9 cellular contexts compared by ENCODE assay signal in the genomic region with DNA sequence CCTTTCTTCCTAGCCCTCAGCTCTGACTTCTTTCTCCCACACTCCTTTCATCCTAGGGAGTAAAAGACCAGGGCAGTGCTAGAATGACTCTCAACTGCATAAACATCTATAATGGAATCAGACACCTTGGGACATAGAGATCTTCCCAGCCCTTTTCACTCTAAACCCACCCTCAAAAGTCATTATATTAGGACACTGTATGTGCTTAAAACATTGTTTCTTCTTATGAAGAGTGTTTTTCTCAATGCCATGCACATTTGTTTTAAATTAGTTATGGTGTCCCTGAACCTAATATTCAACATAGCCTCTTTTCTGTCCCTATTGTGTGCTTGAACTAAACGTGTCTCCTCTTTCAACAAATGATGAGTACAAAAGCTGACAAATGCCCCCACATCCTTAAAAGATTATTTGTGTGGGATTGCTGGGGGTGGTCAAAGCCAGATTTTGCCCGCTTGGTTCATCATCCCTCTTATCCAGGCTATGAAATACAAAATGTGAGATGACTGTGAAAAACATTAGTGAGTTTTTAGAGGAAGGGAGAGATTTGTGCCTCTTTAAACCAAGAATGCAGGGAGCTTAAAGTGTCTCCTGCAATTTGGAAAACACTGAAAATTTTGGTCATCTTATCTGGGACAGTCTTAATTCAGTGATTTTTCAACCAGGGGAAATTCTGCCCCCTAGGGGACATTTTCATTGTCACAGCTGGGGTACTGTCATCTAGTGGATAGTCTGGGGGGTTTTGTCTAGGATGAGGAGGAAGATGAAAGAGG. TPM values are rescaled to one million over a fixed set of nuclear protein-coding genes. Genes with fewer than 3 reads are reported as not detected.
DNase-seq lines count a peak whose midpoint lies in the region; ATAC-seq and TF ChIP-seq lines count a peak whose summit lies in the region.
"Had no signal": no experiment of that assay in that cellular context is flagged by ENCODE, and none has a peak within 500 bp of the region (broad histone marks: within the 10 kb centered on the region; RNA-seq: fewer than 3 reads in every experiment).

No MANE protein-coding gene starts in this region.

- no peaks in the 10 kb centered on the region for H3K9me2 ChIP-seq in hepatocyte (replicated peaks; ENCODE audit: insufficient read depth)

- no peaks in the 10 kb centered on the region for H3K79me2 ChIP-seq in hepatocyte

- TF ChIP-seq CTCF in hepatocyte (IDR thresholded peaks at IDR 0.05; ENCODE audit: poor library complexity), result peak; percentile 47

- H4K20me1 ChIP-seq in hepatocyte (ENCODE audit: insufficient read depth, poor library complexity, severe bottlenecking), result no peaks in the 10 kb centered on the region
- H4K20me1 ChIP-seq: BLaER1 had no signal

- no peaks in the 10 kb centered on the region for H3K4me1 ChIP-seq in hepatocyte (ENCODE audit: insufficient read depth)
- H3K4me1 ChIP-seq: BLaER1 had no signal

- no peak overlapping the region for H2AFZ ChIP-seq in hepatocyte

- CTCF ChIA-PET in HEK293T (lab: Yijun Ruan, JAX), result interaction anchor here (0.9 to 1.1 kb wide), 2 partner anchors 30 to 71 kb away, joined by 3 read pairs; no protein-coding TSS in a partner anchor

- H3K4me3 ChIP-seq in hepatocyte, result no peak overlapping the region
- H3K4me3 ChIP-seq: BLaER1 had no signal

- no peak overlapping the region for H3K27ac ChIP-seq in hepatocyte
- H3K27ac ChIP-seq: BLaER1 had no signal

- 34% methylated on average over 2 of the region's 2 CpGs for WGBS in hepatocyte (ENCODE audit: low lambda C conversion rate, missing lambda C conversion rate)

- no peak for ATAC-seq in HG03097 (IDR thresholded peaks at IDR 0.05; ENCODE audit: low FRiP score, unreplicated experiment)

- no peaks in the 10 kb centered on the region for H3K36me3 ChIP-seq in hepatocyte (replicated peaks; ENCODE audit: insufficient read depth, low read depth)
- H3K36me3 ChIP-seq: BLaER1 had no signal

- no peaks in the 10 kb centered on the region for H3K9me3 ChIP-seq in hepatocyte (ENCODE audit: low read depth)
- H3K9me3 ChIP-seq: BLaER1 had no signal

- no peak overlapping the region for H3K4me2 ChIP-seq in hepatocyte
- H3K4me2 ChIP-seq: BLaER1 had no signal

- H3K27me3 ChIP-seq in hepatocyte, result no peaks in the 10 kb centered on the region
- H3K27me3 ChIP-seq: BLaER1 had no signal

- POLR2A ChIA-PET in HEK293T (lab: Yijun Ruan, JAX), result no interaction called here

- DNase-seq in NCI-H1694 (lab: John Stamatoyannopoulos, UW) (peak; percentile 12), NCI-H1694 treated with DMSO at 0.1 percent for 48 hours (lab: John Stamatoyannopoulos, UW) (no peak), HEK293T (ENCODE audit: extremely low spot score) (peak; percentile 32), T1000 (lab: John Stamatoyannopoulos, UW) (peak; percentile 3), hepatocyte (ENCODE audit: low spot score) (peak; percentile 37), NCI-H2171 (lab: John Stamatoyannopoulos, UW) (no peak), HK-2 (ENCODE audit: unreplicated experiment) (no peak)

TF ChIP-seq in HEK293T, 16 proteins besides CTCF, POLR2A, EP300 and RAD21:
- TF ChIP-seq SP1 (IDR thresholded peaks at IDR 0.05), result no peak
- no peak for TF ChIP-seq ZNF384 (IDR thresholded peaks at IDR 0.05)
- TF ChIP-seq BHLHE40 (IDR thresholded peaks at IDR 0.05; ENCODE audit: borderline replicate concordance), result no peak
- no peak for TF ChIP-seq FOXK2 (IDR thresholded peaks at IDR 0.05)
- TF ChIP-seq ELF4 (IDR thresholded peaks at IDR 0.05), result no peak
- no peak for TF ChIP-seq FOXA1 (IDR thresholded peaks at IDR 0.05)
- no peak for TF ChIP-seq TARDBP (IDR thresholded peaks at IDR 0.05)
- no peak for TF ChIP-seq L3MBTL2 (conservative IDR thresholded peaks at IDR 0.05)
- TF ChIP-seq FOXM1 (IDR thresholded peaks at IDR 0.05; ENCODE audit: borderline replicate concordance), result no peak
- TF ChIP-seq LEF1 (IDR thresholded peaks at IDR 0.05; ENCODE audit: borderline replicate concordance), result no peak
- no peak for TF ChIP-seq ARNT (IDR thresholded peaks at IDR 0.05)
- no peak for TF ChIP-seq HDGF (IDR thresholded peaks at IDR 0.05; ENCODE audit: borderline replicate concordance)

RNA-seq across cellular contexts. Expression of gene SERPINB5, which starts 29.0 kb away (rescaled TPM):
- total RNA-seq in hepatocyte, result 0.23 and 0.28 TPM in 2 replicates
- polyA plus RNA-seq in hepatocyte, result 0.76 TPM in 1 of 2 replicates, not detected in the other

RNA-seq across cellular contexts. Expression of gene SERPINB12, which starts 36.4 kb away (rescaled TPM):
- total RNA-seq in hepatocyte, result not detected in 2 replicates
- polyA plus RNA-seq in hepatocyte, result not detected in 2 replicates

Comparison
In these comparisons a context has a peak if more than half of its experiments do, and no peak if none do; other contexts are left out.
1. DNase-seq: peak in NCI-H1694 (single experiment), HEK293T (single experiment), T1000 (single experiment) and hepatocyte (single experiment); none in NCI-H1694 treated with DMSO at 0.1 percent for 48 hours (single experiment), NCI-H2171 (single experiment) and HK-2 (single experiment).